23 cellular contexts compared by ENCODE assay signal in the genomic region with DNA sequence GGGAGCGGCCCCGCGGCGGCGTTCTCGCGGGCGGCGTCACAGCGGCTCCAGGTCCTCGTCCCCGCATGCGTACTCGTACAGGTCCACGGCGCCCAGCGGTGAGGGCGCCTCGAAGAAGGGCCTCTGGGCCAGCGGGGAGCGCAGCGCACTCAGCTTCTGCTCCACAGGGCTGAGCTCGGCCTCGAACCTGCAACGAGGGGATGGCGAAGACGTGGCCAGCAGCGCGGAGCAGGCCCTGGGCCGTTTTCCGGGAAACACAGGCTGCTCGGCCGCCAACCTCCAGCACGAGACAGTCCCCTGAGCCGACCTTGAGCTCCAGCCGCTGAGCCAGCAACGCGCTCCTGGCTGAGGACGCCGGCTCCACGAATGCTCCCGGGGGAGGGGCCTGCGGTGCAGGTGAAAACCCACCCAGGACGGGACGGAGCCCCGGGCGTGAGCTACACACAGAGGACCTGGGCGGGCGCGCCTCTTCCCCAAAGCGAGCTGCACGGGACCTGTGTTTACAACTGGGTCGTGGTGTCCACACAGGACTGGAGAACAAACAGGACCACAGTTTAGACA. TPM values are rescaled to one million over a fixed set of nuclear protein-coding genes. Genes with fewer than 3 reads are reported as not detected.
DNase-seq lines count a peak whose midpoint lies in the region; ATAC-seq, FAIRE-seq and TF ChIP-seq lines count a peak whose summit lies in the region.
"Had no signal": no experiment of that assay in that cellular context is flagged by ENCODE, and none has a peak within 500 bp of the region (broad histone marks: within the 10 kb centered on the region; RNA-seq: fewer than 3 reads in every experiment).

No MANE protein-coding gene starts in this region.

- no peak overlapping the region for H2BK15ac ChIP-seq in H1 (ENCODE audit: low read length)

- peaks cover 0 to 2% (median 0%) of the 10 kb centered on the region in 4 experiments; a peak in 1 of 7 replicates for H3K27me3 ChIP-seq in H1 (replicated peaks in 1 of 4; ENCODE audit: control insufficient read depth in 3 of 4, extremely low read depth in 1 of 4, insufficient read depth in 3 of 4, low read length in 3 of 4)
- peaks cover 19 to 31% of the 10 kb centered on the region in 2 donors for H3K27me3 ChIP-seq in left lung
- peaks cover 4 to 26% (median 22%) of the 10 kb centered on the region in 7 donors for H3K27me3 ChIP-seq in spleen (replicated peaks in 1 of 7)
- no peaks in the 10 kb centered on the region for H3K27me3 ChIP-seq in BE2C

- H3K56ac ChIP-seq in H1 (replicated peaks; ENCODE audit: insufficient read length, low read depth, low read length): no peak overlapping the region

- H3K23me2 ChIP-seq in H1 (ENCODE audit: low read depth, low read length): no peaks in the 10 kb centered on the region

- no peak overlapping the region for H4K5ac ChIP-seq in H1 (ENCODE audit: insufficient read length, low read depth, low read length)

- no peak for TF ChIP-seq EP300 in H1 (IDR thresholded peaks at IDR 0.05; ENCODE audit: borderline replicate concordance in 1 of 2, low read depth in 2 of 2, low read length in 2 of 2)

- no peak overlapping the region for H4K91ac ChIP-seq in H1 (replicated peaks; ENCODE audit: insufficient read length, low read length)

- CTCF ChIA-PET in H1 (lab: Charles Lee; ENCODE audit: partially characterized antibody): no interaction called here

- H2BK12ac ChIP-seq in H1 (ENCODE audit: low read depth, low read length): no peak overlapping the region

- POLR2A ChIA-PET in H1 (lab: Charles Lee; ENCODE audit: partially characterized antibody): no interaction called here

- no peak overlapping the region for H3K18ac ChIP-seq in H1 (ENCODE audit: extremely low read depth, low read length)

- no peak overlapping the region for H3K4me2 ChIP-seq in H1 (ENCODE audit: insufficient read depth in 1 of 2, low read depth in 2 of 2, low read length in 2 of 2)

- TF ChIP-seq POLR2A in H1 (IDR thresholded peaks at IDR 0.05; ENCODE audit: control extremely low read depth in 1 of 2, low read depth in 2 of 2, low read length in 2 of 2): no peak
- TF ChIP-seq POLR2A in spleen (IDR thresholded peaks at IDR 0.05): no peak

- intact Hi-C loops in Right ventricle myocardium inferior (cut with DNase I) (no loop called here), cardiac septum (cut with DNase I) (no loop called here), left lung (cut with DNase I) (no loop called here), spleen (cut with DNase I; ENCODE audit: low total_unique reads) (no loop called here)

- H3K4ac ChIP-seq in H1 (replicated peaks; ENCODE audit: insufficient read length, low read depth, low read length): no peak overlapping the region

- no peak overlapping the region for H3K4me3 ChIP-seq in H1 (ENCODE audit: extremely low read depth in 1 of 4, insufficient read depth in 2 of 4, low read depth in 3 of 4, low read length in 4 of 4)
- no peak overlapping the region for H3K4me3 ChIP-seq in left lung
- no peak overlapping the region for H3K4me3 ChIP-seq in spleen
- no peak overlapping the region for H3K4me3 ChIP-seq in BE2C (ENCODE audit: low read depth, low read length)

- H2BK5ac ChIP-seq in H1 (ENCODE audit: low read depth, low read length): no peak overlapping the region

- H3K79me1 ChIP-seq in H1 (ENCODE audit: low read depth, low read length): no peaks in the 10 kb centered on the region; the same call in 1 of the 2 replicates

- H3K27ac ChIP-seq in H1 (ENCODE audit: low read depth, low read length) (no peak overlapping the region), left lung (no peak overlapping the region), spleen (no peak overlapping the region)

- WGBS in H1 (ENCODE audit: extremely low coverage in 1 of 2, insufficient coverage in 1 of 2, insufficient read length in 1 of 2, insufficient replicate concordance in 2 of 2, low coverage in 1 of 2, low lambda C conversion rate in 2 of 2, missing lambda C conversion rate in 1 of 2), 2 experiments: 95% methylated on average over 31 of the region's 53 CpGs; no CpG with 5 or more reads in 1 of the 2 experiments
- 94 to 96% (median 95%) methylated on average over 42 to 53 of the region's 53 CpGs for WGBS in spleen, 5 donors

- TF ChIP-seq CTCF in H1 (IDR thresholded peaks at IDR 0.05; ENCODE audit: control extremely low read depth in 1 of 3, insufficient read depth in 1 of 3, low read depth in 1 of 3, low read length in 3 of 3) (no peak), left lung (IDR thresholded peaks at IDR 0.05) (no peak), spleen (IDR thresholded peaks at IDR 0.05 in 8 of 11, conservative IDR thresholded peaks at IDR 0.05 in 3 of 11) (no peak), BE2C (IDR thresholded peaks at IDR 0.05; ENCODE audit: low read depth, low read length) (no peak)

- no peak overlapping the region for H3K14ac ChIP-seq in H1 (ENCODE audit: insufficient read length)

- H4K8ac ChIP-seq in H1 (ENCODE audit: extremely low read depth, insufficient read depth, low read length): peak overlapping the region; percentile 51; the same call in 1 of the 2 replicates

- H2AFZ ChIP-seq in H1 (ENCODE audit: low read length): no peak overlapping the region

- H3K79me2 ChIP-seq in H1 (ENCODE audit: control insufficient read depth in 1 of 2, insufficient read depth in 2 of 2, low read length in 2 of 2): no peaks in the 10 kb centered on the region

- ATAC-seq in Right ventricle myocardium inferior (no peak), left lung (no peak), GM19452 (IDR thresholded peaks at IDR 0.05; ENCODE audit: unreplicated experiment) (no peak)

- no peak overlapping the region for H3K23ac ChIP-seq in H1 (ENCODE audit: insufficient read length)

- H2BK120ac ChIP-seq in H1 (replicated peaks; ENCODE audit: low read depth, low read length): no peak overlapping the region

- FAIRE-seq in H1 (lab: Jason Lieb, UNC): no peak
- FAIRE-seq: A204.1, GM19239 had no signal

- no peak overlapping the region for H2AK5ac ChIP-seq in H1 (ENCODE audit: low read depth, low read length)

- H3K36me3 ChIP-seq in H1 (ENCODE audit: control insufficient read depth in 2 of 4, insufficient read depth in 4 of 4, low read length in 3 of 4) (peaks cover 5 to 37% (median 17%) of the 10 kb centered on the region in 4 experiments; a peak in 5 of 8 replicates), left lung (peaks cover 0 to 40% of the 10 kb centered on the region in 2 donors), spleen (peaks cover 0 to 68% (median 14%) of the 10 kb centered on the region in 6 donors), BE2C (no peaks in the 10 kb centered on the region)

- peaks cover 0 to 16% of the 10 kb centered on the region in 2 experiments for H4K20me1 ChIP-seq in H1 (replicated peaks in 1 of 2; ENCODE audit: control insufficient read depth in 1 of 2, insufficient read depth in 2 of 2, low read length in 2 of 2)

- TF ChIP-seq RAD21 in H1 (IDR thresholded peaks at IDR 0.05 in 1 of 2, conservative IDR thresholded peaks at IDR 0.05 in 1 of 2; ENCODE audit: low read depth in 2 of 2, low read length in 2 of 2): no peak

- DNase-seq in Right ventricle myocardium inferior (ENCODE audit: missing footprints) (peak; percentile 65), cardiac septum (ENCODE audit: low spot score) (no peak), H1 (ENCODE audit: low read depth in 1 of 2, low spot score in 2 of 2) (no peak), left lung (peak; percentile 22 to 74), spleen (peak; percentile 72), BE2C (no peak), NCI-H1092 (lab: John Stamatoyannopoulos, UW) (no peak)
- DNase-seq: EL, GF-D8, H9, HFFc6, Karpas-422, MV-4-11, NCI-H1417, NCI-H1694 treated with DMSO at 0.1 percent for 48 hours, NCI-H2081 treated with DMSO at 0.1 percent for 48 hours, NCI-H2171 treated with DMSO at 0.1 percent for 48 hours, NCI-H446, NCI-H526, SHP77 treated with DMSO at 0.1 percent for 48 hours had no signal

- H3K9ac ChIP-seq in H1 (replicated peaks in 1 of 4; ENCODE audit: extremely low read depth in 1 of 4, low read depth in 3 of 4, low read length in 3 of 4): no peak overlapping the region

- H2BK20ac ChIP-seq in H1 (ENCODE audit: low read length): no peak overlapping the region

- H3K4me1 ChIP-seq in H1 (replicated peaks in 1 of 4; ENCODE audit: control insufficient read depth in 3 of 4, insufficient read depth in 4 of 4, low read length in 3 of 4): peaks cover 0 to 5% (median 2%) of the 10 kb centered on the region in 4 experiments; a peak in 3 of 7 replicates
- H3K4me1 ChIP-seq in left lung: peaks cover 6 to 15% of the 10 kb centered on the region in 2 donors
- peaks cover 4 to 18% (median 11%) of the 10 kb centered on the region in 6 donors for H3K4me1 ChIP-seq in spleen
- H3K4me1 ChIP-seq in BE2C: no peaks in the 10 kb centered on the region

- H3K9me3 ChIP-seq in H1 (ENCODE audit: insufficient read depth in 2 of 2, low read depth in 1 of 2, low read length in 1 of 2) (no peaks in the 10 kb centered on the region), left lung (peaks cover 0 to 3% of the 10 kb centered on the region in 2 donors), spleen (no peaks in the 10 kb centered on the region), BE2C (no peaks in the 10 kb centered on the region)

RNA-seq across cellular contexts. Expression of gene GTPBP6, which starts 15.8 kb away (rescaled TPM):
- 51.4 TPM for total RNA-seq in Right ventricle myocardium inferior
- total RNA-seq in cardiac septum: 35.3 TPM
- total RNA-seq in H1 (2021; fragmentation: NEBNext Ultra II Directional; extraction: Animal tissue kit (Norgen Biotek cat#: 25700)): 55.4 and 57.1 TPM in 2 replicates
- polyA plus RNA-seq in H1 (2011; rRNA removed): 33.9 and 59.0 TPM in 2 replicates
- polyA plus RNA-seq in H1 (2011; cell fraction: cytosol; rRNA removed): 56.3 TPM
- polyA plus RNA-seq in H1 (2011; cell fraction: nucleus; rRNA removed): 61.5 TPM
- polyA plus RNA-seq in H1 (2012, experiment 1 of 2): 26.6 to 55.2 TPM (median 54.8 TPM) in 4 replicates
- polyA plus RNA-seq in H1 (2012, experiment 2 of 2): 40.7 TPM
- polyA plus RNA-seq in H1 (2013, experiment 1 of 2): 35.4 TPM
- polyA plus RNA-seq in H1 (2013, experiment 2 of 2): 32.3 TPM
- polyA minus RNA-seq in H1 (2011; rRNA and poly(A)+ RNA removed): 17.9 and 18.5 TPM in 2 replicates
- 23.8 TPM for polyA minus RNA-seq in H1 (2011; cell fraction: cytosol; rRNA and poly(A)+ RNA removed)
- polyA minus RNA-seq in H1 (2011; cell fraction: nucleus; rRNA and poly(A)+ RNA removed): 18.8 TPM
- 10 to 100 TPM; 41.0 to 57.8 TPM for total RNA-seq in left lung
- 10 to 100 TPM; 25.4 to 50.4 (median 37.6) TPM for total RNA-seq in spleen
- polyA plus RNA-seq in spleen: 10 to 100 TPM; 43.8 to 69.4 (median 43.9) TPM
- 69.9 TPM for polyA plus RNA-seq in BE2C (2012; ENCODE audit: insufficient read depth, insufficient read length, low read depth)

RNA-seq across cellular contexts. Expression of gene PPP2R3B, which starts 52.3 kb away (rescaled TPM):
- total RNA-seq in Right ventricle myocardium inferior (164 TPM), cardiac septum (128 TPM), left lung (10 to 100 TPM; 11.2 to 12.8 TPM), spleen (10 to 100 TPM; 12.6 to 34.2 (median 24.4) TPM)
- 84.3 and 86.7 TPM in 2 replicates for total RNA-seq in H1 (2021; fragmentation: NEBNext Ultra II Directional; extraction: Animal tissue kit (Norgen Biotek cat#: 25700))
- polyA plus RNA-seq in H1 (2011; rRNA removed) (47.6 and 80.1 TPM in 2 replicates), spleen (10 to 100 TPM; 27.0 to 62.2 (median 45.8) TPM)
- 74.0 TPM for polyA plus RNA-seq in H1 (2011; cell fraction: cytosol; rRNA removed)
- 265 TPM for polyA plus RNA-seq in H1 (2011; cell fraction: nucleus; rRNA removed)
- 46.6 to 79.9 TPM (median 73.3 TPM) in 4 replicates for polyA plus RNA-seq in H1 (2012, experiment 1 of 2)
- 48.0 TPM for polyA plus RNA-seq in H1 (2012, experiment 2 of 2)
- 41.6 TPM for polyA plus RNA-seq in H1 (2013, experiment 1 of 2)
- 37.4 TPM for polyA plus RNA-seq in H1 (2013, experiment 2 of 2)
- 39.1 and 49.9 TPM in 2 replicates for polyA minus RNA-seq in H1 (2011; rRNA and poly(A)+ RNA removed)
- polyA minus RNA-seq in H1 (2011; cell fraction: cytosol; rRNA and poly(A)+ RNA removed): 56.4 TPM
- 122 TPM for polyA minus RNA-seq in H1 (2011; cell fraction: nucleus; rRNA and poly(A)+ RNA removed)
- polyA plus RNA-seq in BE2C (2012; ENCODE audit: insufficient read depth, insufficient read length, low read depth): 4.9 TPM

RNA-seq across cellular contexts. Expression of gene PLCXD1, which starts 53.2 kb away (rescaled TPM):
- total RNA-seq in Right ventricle myocardium inferior: 6.1 TPM
- 3.4 TPM for total RNA-seq in cardiac septum
- 124 and 128 TPM in 2 replicates for total RNA-seq in H1 (2021; fragmentation: NEBNext Ultra II Directional; extraction: Animal tissue kit (Norgen Biotek cat#: 25700))
- 93.6 and 134 TPM in 2 replicates for polyA plus RNA-seq in H1 (2011; rRNA removed)
- 112 TPM for polyA plus RNA-seq in H1 (2011; cell fraction: cytosol; rRNA removed)
- 188 TPM for polyA plus RNA-seq in H1 (2011; cell fraction: nucleus; rRNA removed)
- 100 to 153 TPM (median 126 TPM) in 4 replicates for polyA plus RNA-seq in H1 (2012, experiment 1 of 2)
- 109 TPM for polyA plus RNA-seq in H1 (2012, experiment 2 of 2)
- 53.1 TPM for polyA plus RNA-seq in H1 (2013, experiment 1 of 2)
- polyA plus RNA-seq in H1 (2013, experiment 2 of 2): 49.5 TPM
- polyA minus RNA-seq in H1 (2011; rRNA and poly(A)+ RNA removed): 95.0 and 156 TPM in 2 replicates
- polyA minus RNA-seq in H1 (2011; cell fraction: cytosol; rRNA and poly(A)+ RNA removed): 121 TPM
- 94.0 TPM for polyA minus RNA-seq in H1 (2011; cell fraction: nucleus; rRNA and poly(A)+ RNA removed)
- total RNA-seq in left lung: 10 to 100 TPM; 17.0 to 17.8 TPM
- total RNA-seq in spleen: 10 to 100 TPM; 13.0 to 35.0 (median 24.3) TPM
- 10 to 100 TPM in 2 of 3 donors, 1 to 10 TPM in 1; 9.9 to 21.3 (median 11.5) TPM for polyA plus RNA-seq in spleen
- 19.4 TPM for polyA plus RNA-seq in BE2C (2012; ENCODE audit: insufficient read depth, insufficient read length, low read depth)

Comparison
In these comparisons a context has a peak if more than half of its experiments do, and no peak if none do; other contexts are left out.
1. DNase-seq: peak in Right ventricle myocardium inferior (single experiment), left lung (2 of 2) and spleen (single experiment); none in cardiac septum (single experiment), H1 (0 of 2), BE2C (single experiment) and NCI-H1092 (single experiment).